ENCODE assay signal across 4 cellular contexts in the genomic region with DNA sequence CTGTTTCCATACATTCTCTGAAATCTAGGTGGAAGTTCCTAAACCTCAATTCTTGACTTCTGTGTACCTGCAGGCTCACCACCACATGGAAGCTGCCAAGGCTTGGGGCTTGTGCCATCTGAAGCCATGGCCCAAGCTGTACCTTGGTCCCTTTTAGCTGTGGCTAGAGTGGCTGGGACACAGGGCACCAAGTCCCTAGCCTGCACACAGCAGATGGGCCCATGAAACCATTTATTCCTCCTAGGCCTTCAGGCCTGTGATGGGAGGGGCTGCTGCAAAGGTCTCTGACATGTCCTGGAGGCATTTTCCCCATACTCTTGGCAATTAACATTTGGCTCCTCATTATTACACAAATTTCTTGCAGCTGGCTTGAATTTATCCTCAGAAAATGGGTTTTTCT.
TF ChIP-seq lines count a peak whose summit lies in the region.

No MANE protein-coding gene starts in this region.

TF ChIP-seq in HepG2, 621 proteins besides CTCF, POLR2A, EP300 and RAD21:
- TF ChIP-seq HES4 (CRISPR knock-in tag; IDR thresholded peaks at IDR 0.05; ENCODE audit: borderline replicate concordance) (0 out of 2 replicates have a peak, but pooled peaks have one; percentile 24), ZNF260 (CRISPR knock-in tag; IDR thresholded peaks at IDR 0.05; ENCODE audit: borderline replicate concordance, low read depth) (no peak)
- TF ChIP-seq, protein P1, sequence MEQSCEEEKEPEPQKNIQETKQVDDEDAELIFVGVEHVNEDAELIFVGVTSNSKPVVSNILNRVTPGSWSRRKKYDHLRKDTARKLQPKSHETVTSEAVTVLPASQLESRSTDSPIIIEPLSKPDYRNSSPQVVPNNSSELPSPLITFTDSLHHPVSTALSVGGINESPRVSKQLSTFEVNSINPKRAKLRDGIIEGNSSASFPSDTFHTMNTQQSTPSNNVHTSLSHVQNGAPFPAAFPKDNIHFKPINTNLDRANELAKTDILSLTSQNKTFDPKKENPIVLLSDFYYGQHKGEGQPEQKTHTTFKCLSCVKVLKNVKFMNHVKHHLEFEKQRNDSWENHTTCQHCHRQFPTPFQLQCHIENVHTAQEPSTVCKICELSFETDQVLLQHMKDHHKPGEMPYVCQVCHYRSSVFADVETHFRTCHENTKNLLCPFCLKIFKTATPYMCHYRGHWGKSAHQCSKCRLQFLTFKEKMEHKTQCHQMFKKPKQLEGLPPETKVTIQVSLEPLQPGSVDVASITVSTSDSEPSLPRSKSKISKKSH (CRISPR knock-in tag; IDR thresholded peaks at IDR 0.05; ENCODE audit: borderline replicate concordance): peak; percentile 59; the same call in 1 of the 2 replicates
TF ChIP-seq in HepG2: peak in this region for 2.

TF ChIP-seq in A549, 52 proteins besides CTCF, POLR2A, EP300 and RAD21:
- TF ChIP-seq MAZ (IDR thresholded peaks at IDR 0.05; ENCODE audit: borderline replicate concordance, low read depth, low read length): no peak
- peak; percentile 68 for TF ChIP-seq ZFP36 (IDR thresholded peaks at IDR 0.05; ENCODE audit: borderline replicate concordance, partially characterized antibody)
TF ChIP-seq in A549: peak in this region for 1.

TF ChIP-seq in HEK293, 187 proteins besides CTCF, POLR2A, EP300 and RAD21:
- no peak for TF ChIP-seq ZNF157 (tag by site-specific recombination; IDR thresholded peaks at IDR 0.05)
- TF ChIP-seq ZNF585B (tag by site-specific recombination; IDR thresholded peaks at IDR 0.05): peak; percentile 93

TF ChIP-seq in K562, 482 proteins besides CTCF, POLR2A, EP300 and RAD21:
- no peak for TF ChIP-seq NEUROD1 (IDR thresholded peaks at IDR 0.05; ENCODE audit: borderline replicate concordance, low read depth, low read length, partially characterized antibody)
- TF ChIP-seq TRIM28 (IDR thresholded peaks at IDR 0.05): peak; percentile 45; the same call in 1 of the 2 replicates
- TF ChIP-seq, protein P2, sequence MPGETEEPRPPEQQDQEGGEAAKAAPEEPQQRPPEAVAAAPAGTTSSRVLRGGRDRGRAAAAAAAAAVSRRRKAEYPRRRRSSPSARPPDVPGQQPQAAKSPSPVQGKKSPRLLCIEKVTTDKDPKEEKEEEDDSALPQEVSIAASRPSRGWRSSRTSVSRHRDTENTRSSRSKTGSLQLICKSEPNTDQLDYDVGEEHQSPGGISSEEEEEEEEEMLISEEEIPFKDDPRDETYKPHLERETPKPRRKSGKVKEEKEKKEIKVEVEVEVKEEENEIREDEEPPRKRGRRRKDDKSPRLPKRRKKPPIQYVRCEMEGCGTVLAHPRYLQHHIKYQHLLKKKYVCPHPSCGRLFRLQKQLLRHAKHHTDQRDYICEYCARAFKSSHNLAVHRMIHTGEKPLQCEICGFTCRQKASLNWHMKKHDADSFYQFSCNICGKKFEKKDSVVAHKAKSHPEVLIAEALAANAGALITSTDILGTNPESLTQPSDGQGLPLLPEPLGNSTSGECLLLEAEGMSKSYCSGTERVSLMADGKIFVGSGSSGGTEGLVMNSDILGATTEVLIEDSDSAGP (CRISPR knock-in tag; IDR thresholded peaks at IDR 0.05): no peak
- TF ChIP-seq FUS (optimal IDR thresholded peaks at IDR 0.05; ENCODE audit: low read depth, low read length): no peak
- TF ChIP-seq ZNF311 (CRISPR knock-in tag; IDR thresholded peaks at IDR 0.05): no peak
- TF ChIP-seq CBX5 (IDR thresholded peaks at IDR 0.05; ENCODE audit: borderline replicate concordance, low read depth): 0 out of 2 replicates have a peak, but pooled peaks have one; percentile 22
- TF ChIP-seq CBX3 (IDR thresholded peaks at IDR 0.05; ENCODE audit: borderline replicate concordance in 1 of 2, low read length in 2 of 2): peak in 1 of 2 experiments; percentile 22; a peak in 1 of 3 replicates
- peak; percentile 69 for TF ChIP-seq ZFP36 (IDR thresholded peaks at IDR 0.05; ENCODE audit: low read depth, low read length, partially characterized antibody)
